ENCODE assay signal across 8 cellular contexts in the genomic region with DNA sequence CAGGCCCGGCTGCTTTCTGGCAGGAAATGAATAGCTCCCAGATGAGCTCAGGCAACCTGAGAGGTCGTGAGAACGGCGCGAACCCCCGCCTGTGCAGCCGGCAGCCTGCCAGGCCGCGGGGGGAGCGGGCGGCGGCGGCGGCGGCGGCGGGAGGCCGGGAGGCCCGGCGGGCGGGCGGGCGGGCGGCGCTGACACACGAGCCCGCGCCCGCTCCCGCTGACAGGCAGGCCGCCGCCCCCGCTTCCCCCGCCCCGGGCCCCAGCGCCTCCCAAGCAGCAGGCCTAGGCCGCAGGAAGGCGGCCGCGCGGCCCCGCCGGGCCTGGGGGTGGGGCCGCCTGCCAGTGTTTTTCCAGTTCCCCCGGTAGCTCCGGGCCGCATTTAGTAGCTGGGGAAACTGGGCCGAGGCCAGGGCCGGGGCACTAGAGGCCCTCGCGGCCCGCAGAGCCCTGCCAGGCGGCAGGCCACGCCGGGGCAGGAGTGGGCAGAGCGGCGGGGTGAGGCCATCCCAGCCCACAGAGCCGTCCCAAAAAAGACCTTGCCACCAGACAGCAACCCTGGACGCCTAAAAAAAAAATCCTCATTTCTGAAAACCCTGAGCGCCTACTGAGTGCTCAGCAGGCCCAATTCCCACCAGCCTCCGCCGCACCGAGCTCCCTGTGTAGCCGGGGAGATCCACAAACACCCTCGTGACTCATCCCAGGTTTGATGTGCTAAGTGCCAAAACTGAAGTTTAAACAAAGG. TPM values are rescaled to one million over a fixed set of nuclear protein-coding genes. Genes with fewer than 3 reads are reported as not detected.
DNase-seq lines count a peak whose midpoint lies in the region; ATAC-seq, FAIRE-seq and TF ChIP-seq lines count a peak whose summit lies in the region.

No MANE protein-coding gene starts in this region.

- H3K9me2 ChIP-seq in DOHH2 (replicated peaks; ENCODE audit: control insufficient read depth, low read length) = no peaks in the 10 kb centered on the region

- WGBS in K562 (ENCODE audit: insufficient coverage, low coverage, missing lambda C conversion rate) = 3% methylated on average over 17 of the region's 65 CpGs

- no peaks in the 10 kb centered on the region for H4K20me1 ChIP-seq in DOHH2 (ENCODE audit: control insufficient read depth, insufficient read depth, low read depth, low read length)
- H4K20me1 ChIP-seq in K562 (replicated peaks; ENCODE audit: control insufficient read depth, insufficient read depth, low read length) = no peaks in the 10 kb centered on the region

- H3K27me3 ChIP-seq in DOHH2 (ENCODE audit: control insufficient read depth, low read length) (peaks cover 38% of the 10 kb centered on the region), K562 (ENCODE audit: control insufficient read depth in 2 of 2, insufficient read depth in 2 of 2, low read length in 2 of 2) (no peaks in the 10 kb centered on the region)

- peak; percentile 71 for ATAC-seq in K562

- POLR2A ChIA-PET in K562 (lab: Yijun Ruan, JAX) = interaction anchor here (0.5 to 2.1 kb wide), 20 partner anchors 13 to 360 kb away, joined by 3 to 10 read pairs (median 3); no protein-coding TSS in a partner anchor

- H2AFZ ChIP-seq in K562 (ENCODE audit: low read depth, low read length) = peak overlapping the region; percentile 94

- peak; percentile 40 to 47 for TF ChIP-seq RAD21 in K562 (CRISPR knock-in tag; conservative IDR thresholded peaks at IDR 0.05 in 1 of 2, IDR thresholded peaks at IDR 0.05 in 1 of 2)

- no peaks in the 10 kb centered on the region for H3K9me1 ChIP-seq in K562 (ENCODE audit: control insufficient read depth, insufficient read depth, low read length)

- intact Hi-C loops in K562 (cut with micrococcal nuclease) = no loop called here

- H3K4me2 ChIP-seq in DOHH2 (ENCODE audit: low read length) = peak overlapping the region; percentile 76
- peak overlapping the region; percentile 77 for H3K4me2 ChIP-seq in K562 (ENCODE audit: insufficient read depth, low read length)

- peaks cover 25% of the 10 kb centered on the region for H3F3A ChIP-seq in DOHH2 (ENCODE audit: control insufficient read depth, insufficient read depth)

- CTCF ChIA-PET in K562 (lab: Yijun Ruan, JAX; ENCODE audit: low intra/inter-chr PET ratio) = no interaction called here

- FAIRE-seq in K562 (lab: Jason Lieb, UNC) = peak; percentile 75

- peaks cover 45% of the 10 kb centered on the region for H3K4me1 ChIP-seq in DOHH2 (ENCODE audit: control insufficient read depth, low read length)
- peaks cover 40 to 53% of the 10 kb centered on the region in 2 experiments for H3K4me1 ChIP-seq in K562 (replicated peaks in 1 of 2; ENCODE audit: control insufficient read depth in 2 of 2, insufficient read depth in 2 of 2, low read length in 2 of 2)

- TF ChIP-seq POLR2A in K562 (conservative IDR thresholded peaks at IDR 0.05) = peak; percentile 75

- H3K36me3 ChIP-seq in DOHH2 (ENCODE audit: control insufficient read depth, low read length) (no peaks in the 10 kb centered on the region), K562 (ENCODE audit: control insufficient read depth, insufficient read depth, low read length) (peaks cover 11% of the 10 kb centered on the region; the same call in 1 of the 3 replicates)

- H3K27ac ChIP-seq in DOHH2 (ENCODE audit: low read depth, low read length) (0 out of 2 replicates have a peak overlapping the region, but pooled peaks have one; percentile 8), K562 (ENCODE audit: extremely low read depth, low read depth, low read length) (peak overlapping the region; percentile 99)

- DNase-seq in H4 (ENCODE audit: low spot score) (peak; percentile 94), NAMALWA (ENCODE audit: low spot score) (peak; percentile 45), T-helper 22 cell (ENCODE audit: low read depth) (peak; percentile 30), K562 (ENCODE audit: extremely low read depth in 1 of 4, low spot score in 3 of 4) (peak; percentile 89 to 91 (median 90)), hypothalamus (lab: John Stamatoyannopoulos, UW) (peak in 46 of 51 donors; percentile 32 to 92 (median 77)), retina (peak; percentile 86)
- DNase-seq in effector CD8-positive, alpha-beta T cell (lab: John Stamatoyannopoulos, UW) = no peak

- H3K9me3 ChIP-seq in DOHH2 (ENCODE audit: control insufficient read depth, insufficient read depth, low read length) = no peaks in the 10 kb centered on the region
- no peaks in the 10 kb centered on the region for H3K9me3 ChIP-seq in K562 (replicated peaks; ENCODE audit: control insufficient read depth, insufficient read depth, low read depth, low read length)

- TF ChIP-seq CTCF in DOHH2 (IDR thresholded peaks at IDR 0.05; ENCODE audit: low read depth, low read length, poor library complexity, severe bottlenecking) = no peak
- 0 out of 6 replicates have a peak, but pooled peaks of 1 of the 3 experiments have one; percentile 5 for TF ChIP-seq CTCF in K562 (IDR thresholded peaks at IDR 0.05 in 2 of 3, conservative IDR thresholded peaks at IDR 0.05 in 1 of 3; ENCODE audit: insufficient read depth in 2 of 3, low read depth in 1 of 3, low read length in 3 of 3)

- peaks cover 4% of the 10 kb centered on the region for H3K79me2 ChIP-seq in DOHH2 (ENCODE audit: control insufficient read depth, low read length)
- peaks cover 25% of the 10 kb centered on the region for H3K79me2 ChIP-seq in K562 (ENCODE audit: control insufficient read depth, insufficient read depth, low read length)

- TF ChIP-seq EP300 in K562 (IDR thresholded peaks at IDR 0.05; ENCODE audit: low read length) = no peak; the same call in 1 of the 2 replicates

- BruUV-seq in K562 (replicated peaks; lab: Mats Ljungman, UMichigan) = no TSS peak

- in situ Hi-C loops in K562 (cut with MboI) = no loop called here

- peak overlapping the region; percentile 48 for H3K4me3 ChIP-seq in DOHH2 (ENCODE audit: low read length)
- H3K4me3 ChIP-seq in K562 = peak overlapping the region; percentile 40

- peak overlapping the region; percentile 93 to 96 for H3K9ac ChIP-seq in K562 (ENCODE audit: insufficient read depth in 1 of 2, low read depth in 2 of 2, low read length in 2 of 2)

TF ChIP-seq in K562, 482 proteins besides CTCF, POLR2A, EP300 and RAD21 (continues in another document):
- peak; percentile 92 for TF ChIP-seq NFRKB (IDR thresholded peaks at IDR 0.05; ENCODE audit: low read depth)
- TF ChIP-seq SRSF3 (IDR thresholded peaks at IDR 0.05; ENCODE audit: insufficient read depth, low read length) = no peak
- peak; percentile 85 for TF ChIP-seq CCNT2 (IDR thresholded peaks at IDR 0.05; ENCODE audit: borderline replicate concordance, extremely low read depth, insufficient read length, low read depth, low read length)
- TF ChIP-seq CTBP1 (IDR thresholded peaks at IDR 0.05; ENCODE audit: borderline replicate concordance) = peak; percentile 53
- peak; percentile 29 for TF ChIP-seq PHF20 (IDR thresholded peaks at IDR 0.05; ENCODE audit: partially characterized antibody)
- no peak for TF ChIP-seq ZNF785 (CRISPR knock-in tag; IDR thresholded peaks at IDR 0.05)
- TF ChIP-seq, protein P1, sequence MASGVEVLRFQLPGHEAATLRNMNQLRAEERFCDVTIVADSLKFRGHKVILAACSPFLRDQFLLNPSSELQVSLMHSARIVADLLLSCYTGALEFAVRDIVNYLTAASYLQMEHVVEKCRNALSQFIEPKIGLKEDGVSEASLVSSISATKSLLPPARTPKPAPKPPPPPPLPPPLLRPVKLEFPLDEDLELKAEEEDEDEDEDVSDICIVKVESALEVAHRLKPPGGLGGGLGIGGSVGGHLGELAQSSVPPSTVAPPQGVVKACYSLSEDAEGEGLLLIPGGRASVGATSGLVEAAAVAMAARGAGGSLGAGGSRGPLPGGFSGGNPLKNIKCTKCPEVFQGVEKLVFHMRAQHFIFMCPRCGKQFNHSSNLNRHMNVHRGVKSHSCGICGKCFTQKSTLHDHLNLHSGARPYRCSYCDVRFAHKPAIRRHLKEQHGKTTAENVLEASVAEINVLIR (CRISPR knock-in tag; IDR thresholded peaks at IDR 0.05) = 0 out of 2 replicates have a peak, but pooled peaks have one; percentile 25
- peak; percentile 19; the same call in 1 of the 2 replicates for TF ChIP-seq CREM (IDR thresholded peaks at IDR 0.05; ENCODE audit: low read depth)
- TF ChIP-seq ZNF644 (tag; IDR thresholded peaks at IDR 0.05; ENCODE audit: low read depth) = peak; percentile 78; the same call in 1 of the 2 replicates
- TF ChIP-seq, protein P2, sequence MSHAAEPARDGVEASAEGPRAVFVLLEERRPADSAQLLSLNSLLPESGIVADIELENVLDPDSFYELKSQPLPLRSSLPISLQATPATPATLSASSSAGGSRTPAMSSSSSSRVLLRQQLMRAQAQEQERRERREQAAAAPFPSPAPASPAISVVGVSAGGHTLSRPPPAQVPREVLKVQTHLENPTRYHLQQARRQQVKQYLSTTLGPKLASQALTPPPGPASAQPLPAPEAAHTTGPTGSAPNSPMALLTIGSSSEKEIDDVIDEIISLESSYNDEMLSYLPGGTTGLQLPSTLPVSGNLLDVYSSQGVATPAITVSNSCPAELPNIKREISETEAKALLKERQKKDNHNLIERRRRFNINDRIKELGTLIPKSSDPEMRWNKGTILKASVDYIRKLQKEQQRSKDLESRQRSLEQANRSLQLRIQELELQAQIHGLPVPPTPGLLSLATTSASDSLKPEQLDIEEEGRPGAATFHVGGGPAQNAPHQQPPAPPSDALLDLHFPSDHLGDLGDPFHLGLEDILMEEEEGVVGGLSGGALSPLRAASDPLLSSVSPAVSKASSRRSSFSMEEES (CRISPR knock-in tag; IDR thresholded peaks at IDR 0.05) = peak; percentile 54

RNA-seq across cellular contexts. Expression of a gene that starts 5.6 kb away (rescaled TPM):
- 19.3 and 22.5 TPM in 2 replicates for total RNA-seq in H4 (2014; rRNA removed; shearing (Covaris generic))
- total RNA-seq in K562 (2011; cell fraction: chromatin; rRNA removed; ENCODE audit: low replicate concordance) = 7.6 and 9.1 TPM in 2 replicates
- 13.3 and 13.7 TPM in 2 replicates for total RNA-seq in K562 (2011; cell fraction: nucleolus; rRNA removed)
- total RNA-seq in K562 (2011; cell fraction: nucleoplasm; rRNA removed) = 10.1 and 12.0 TPM in 2 replicates
- total RNA-seq in K562 (2014; rRNA removed) (37.0 and 46.8 TPM in 2 replicates), K562 (2014; rRNA removed; fragmentation: Illumina TruSeq; extraction: Trizol) (17.7 and 17.8 TPM in 2 replicates), K562 (2015; rRNA removed; fragmentation: Illumina TruSeq; extraction: Trizol) (24.0 and 24.9 TPM in 2 replicates), K562 (2021) (30.5 and 39.1 TPM in 2 replicates)
- polyA plus RNA-seq in K562 (2011; rRNA removed) (4.8 and 9.0 TPM in 2 replicates), K562 (2014; fragmentation: Illumina TruSeq; extraction: Trizol) (16.7 and 19.3 TPM in 2 replicates), K562 (2014; fragmentation: Nextera tagmentation; extraction: Ambion mirVana) (1 to 10 TPM; 3.4 to 6.3 TPM), K562 (2014; rRNA removed) (23.1 and 32.2 TPM in 2 replicates)
- 4.5 and 21.4 TPM in 2 replicates for polyA plus RNA-seq in K562 (2011; cell fraction: cytosol; rRNA removed)
- polyA plus RNA-seq in K562 (2011; cell fraction: nucleus; rRNA removed) = 7.4 and 25.5 TPM in 2 replicates
- 45.6 and 82.2 TPM in 2 replicates for polyA plus RNA-seq in K562 (2012)
- polyA minus RNA-seq in K562 (2011; rRNA and poly(A)+ RNA removed) = 2.8 and 7.0 TPM in 2 replicates
- polyA minus RNA-seq in K562 (2011; cell fraction: cytosol; rRNA and poly(A)+ RNA removed) = 7.7 and 23.0 TPM in 2 replicates
- 12.7 and 22.8 TPM in 2 replicates for polyA minus RNA-seq in K562 (2011; cell fraction: nucleus; rRNA and poly(A)+ RNA removed)
